ENCODE assay signal across 16 cellular contexts in genomic region chr15:94478763-94479162, GRCh38.
A peak's percentile ranks its signal among the peaks of the same experiment; 100 is the strongest.
DNase-seq lines count a peak whose midpoint lies in the region; ATAC-seq and TF ChIP-seq lines count a peak whose summit lies in the region.
"Had no signal": no experiment of that assay in that cellular context is flagged by ENCODE, and none has a peak within 500 bp of the region (broad histone marks: within the 10 kb centered on the region; RNA-seq: fewer than 3 reads in every experiment).

No MANE protein-coding gene starts in this region.

- ATAC-seq in GM18867 (IDR thresholded peaks at IDR 0.05; ENCODE audit: unreplicated experiment) (peak; percentile 86), HG03159 (IDR thresholded peaks at IDR 0.05; ENCODE audit: unreplicated experiment) (peak; percentile 79), naive B cell (ENCODE audit: low read depth in 2 of 2) (peak; percentile 14 to 27)
- ATAC-seq in effector memory CD8-positive, alpha-beta T cell (replicated peaks), result no peak
- ATAC-seq: stimulated activated effector memory CD8-positive, alpha-beta T cell treated with anti-CD3 and anti-CD28 coated beads, Interleukin-12 subunit alpha, Interleukin-12 subunit beta, amount 100 ng/mL, for 72 hours had no signal

- H3K27ac ChIP-seq in endodermal cell (ENCODE audit: low read depth, low read length) (no peak overlapping the region), PC-9 (no peak overlapping the region)
- H3K27ac ChIP-seq: ovary, RWPE1, upper lobe of left lung had no signal

- DNase-seq in NCI-H526 (lab: John Stamatoyannopoulos, UW) (peak; percentile 92 to 95), naive B cell (no peak), endodermal cell (no peak), PC-9 (no peak), OCI-M2 (lab: John Stamatoyannopoulos, UW; ENCODE audit: unreplicated experiment) (no peak)
- DNase-seq in effector memory CD8-positive, alpha-beta T cell, result no peak
- DNase-seq: activated naive CD8-positive, alpha-beta T cell treated with anti-CD3 and anti-CD28 coated beads for 36 hours; H9; hypothalamus; ovary; upper lobe of left lung had no signal

- no peaks in the 10 kb centered on the region for H3K79me2 ChIP-seq in PC-9 (ENCODE audit: low read depth)

- TF ChIP-seq CTCF in endodermal cell (conservative IDR thresholded peaks at IDR 0.05) (no peak), PC-9 (conservative IDR thresholded peaks at IDR 0.05) (no peak)

- peaks cover 0 to 7% (median 5%) of the 10 kb centered on the region in 3 donors for H3K4me1 Mint-ChIP-seq in naive B cell
- H3K4me1 Mint-ChIP-seq in endodermal cell, result peaks cover 30% of the 10 kb centered on the region
- no peaks in the 10 kb centered on the region for H3K4me1 Mint-ChIP-seq in effector memory CD8-positive, alpha-beta T cell (ENCODE audit: low read depth in 2 of 2)
- H3K4me1 Mint-ChIP-seq: activated naive CD8-positive, alpha-beta T cell treated with anti-CD3 and anti-CD28 coated beads for 36 hours; stimulated activated effector memory CD8-positive, alpha-beta T cell treated with anti-CD3 and anti-CD28 coated beads, Interleukin-12 subunit alpha, Interleukin-12 subunit beta, amount 100 ng/mL, for 72 hours had no signal

- POLR2A ChIA-PET in PC-9 (lab: Charles Lee; ENCODE audit: unreplicated experiment), result no interaction called here

- H3K4me3 Mint-ChIP-seq in naive B cell (peak overlapping the region in 1 of 8 donors; percentile 47), endodermal cell (no peak overlapping the region)
- no peak overlapping the region for H3K4me3 Mint-ChIP-seq in effector memory CD8-positive, alpha-beta T cell
- H3K4me3 Mint-ChIP-seq: activated naive CD8-positive, alpha-beta T cell treated with anti-CD3 and anti-CD28 coated beads for 36 hours; H9; stimulated activated effector memory CD8-positive, alpha-beta T cell treated with anti-CD3 and anti-CD28 coated beads, Interleukin-12 subunit alpha, Interleukin-12 subunit beta, amount 100 ng/mL, for 72 hours; T-helper 1 cell treated with Interleukin-12 subunit alpha and Interleukin-12 subunit beta and Interleukin-4 antibody, amounts not matched to agents 30 μg/mL and 1 μg/mL, for 36 hours had no signal

- no TSS peak for BruUV-seq in PC-9 (replicated peaks; lab: Mats Ljungman, UMichigan)

- CTCF ChIA-PET in PC-9 (lab: Charles Lee), result no interaction called here

- no peaks in the 10 kb centered on the region for H3K27me3 ChIP-seq in endodermal cell (ENCODE audit: control insufficient read depth, insufficient read depth, low read length, poor library complexity, severe bottlenecking)
- no peaks in the 10 kb centered on the region for H3K27me3 ChIP-seq in PC-9 (ENCODE audit: insufficient read depth, low read depth)
- H3K27me3 ChIP-seq: ovary, upper lobe of left lung had no signal

- intact Hi-C loops in PC-9 (cut with micrococcal nuclease; ENCODE audit: unreplicated experiment), result no loop called here

- WGBS in endodermal cell (ENCODE audit: insufficient coverage in 1 of 2, insufficient read length in 1 of 2), 2 experiments, result 94 to 96% methylated on average over 4 to 8 of the region's 8 CpGs

- no peaks in the 10 kb centered on the region for H3K9me2 ChIP-seq in PC-9 (ENCODE audit: insufficient read depth)

- H3K4me2 ChIP-seq in PC-9, result no peak overlapping the region

- H3K27ac Mint-ChIP-seq in naive B cell, result peak overlapping the region in 2 of 6 donors; percentile 53 to 73
- no peak overlapping the region for H3K27ac Mint-ChIP-seq in endodermal cell
- H3K27ac Mint-ChIP-seq in effector memory CD8-positive, alpha-beta T cell, result no peak overlapping the region
- H3K27ac Mint-ChIP-seq: activated naive CD8-positive, alpha-beta T cell treated with anti-CD3 and anti-CD28 coated beads for 36 hours; H9; stimulated activated effector memory CD8-positive, alpha-beta T cell treated with anti-CD3 and anti-CD28 coated beads, Interleukin-12 subunit alpha, Interleukin-12 subunit beta, amount 100 ng/mL, for 72 hours; T-helper 1 cell treated with Interleukin-12 subunit alpha and Interleukin-12 subunit beta and Interleukin-4 antibody, amounts not matched to agents 30 μg/mL and 1 μg/mL, for 36 hours had no signal

- no peak overlapping the region for H3K4me3 ChIP-seq in endodermal cell (ENCODE audit: low read length)
- H3K4me3 ChIP-seq in PC-9, result no peak overlapping the region
- H3K4me3 ChIP-seq: ovary, upper lobe of left lung had no signal

- H3K4me1 ChIP-seq in endodermal cell (ENCODE audit: control insufficient read depth, insufficient read depth, low read length) (no peaks in the 10 kb centered on the region), PC-9 (replicated peaks; ENCODE audit: insufficient read depth) (no peaks in the 10 kb centered on the region)
- H3K4me1 ChIP-seq: upper lobe of left lung had no signal

- no peaks in the 10 kb centered on the region for H3F3A ChIP-seq in PC-9 (ENCODE audit: insufficient read depth, low read depth)

- H3K9ac ChIP-seq in endodermal cell (ENCODE audit: extremely low read depth, low read length, poor library complexity, severe bottlenecking), result no peak overlapping the region

- peaks cover 4 to 27% (median 9%) of the 10 kb centered on the region in 7 donors for H3K9me3 Mint-ChIP-seq in naive B cell
- H3K9me3 Mint-ChIP-seq in endodermal cell, result no peaks in the 10 kb centered on the region
- H3K9me3 Mint-ChIP-seq in effector memory CD8-positive, alpha-beta T cell, result peaks cover 7 to 9% of the 10 kb centered on the region in 2 donors
- H3K9me3 Mint-ChIP-seq: H9 had no signal

- H3K9me3 ChIP-seq in endodermal cell (ENCODE audit: control insufficient read depth, low read length) (no peaks in the 10 kb centered on the region), PC-9 (ENCODE audit: insufficient read depth, low read depth) (no peaks in the 10 kb centered on the region)
- H3K9me3 ChIP-seq: ovary, upper lobe of left lung had no signal

- no peaks in the 10 kb centered on the region for H3K36me3 ChIP-seq in endodermal cell (ENCODE audit: control insufficient read depth, insufficient read depth, low read length)
- no peaks in the 10 kb centered on the region for H3K36me3 ChIP-seq in PC-9 (ENCODE audit: low read depth)
- H3K36me3 ChIP-seq: ovary had no signal

- H3K36me3 Mint-ChIP-seq in naive B cell (peaks cover 72 to 73% of the 10 kb centered on the region in 2 donors), endodermal cell (ENCODE audit: low read depth) (peaks cover 3% of the 10 kb centered on the region)
- peaks cover 25% of the 10 kb centered on the region for H3K36me3 Mint-ChIP-seq in effector memory CD8-positive, alpha-beta T cell (ENCODE audit: insufficient read depth)

- H3K27me3 Mint-ChIP-seq in naive B cell (no peaks in the 10 kb centered on the region), endodermal cell (ENCODE audit: insufficient read depth) (no peaks in the 10 kb centered on the region)
- no peaks in the 10 kb centered on the region for H3K27me3 Mint-ChIP-seq in effector memory CD8-positive, alpha-beta T cell
- H3K27me3 Mint-ChIP-seq: activated naive CD8-positive, alpha-beta T cell treated with anti-CD3 and anti-CD28 coated beads for 36 hours had no signal

- H4K20me1 ChIP-seq in PC-9 (ENCODE audit: insufficient read depth), result no peaks in the 10 kb centered on the region

- H2AFZ ChIP-seq in PC-9, result no peak overlapping the region

Comparison
In these comparisons a context has a peak if more than half of its experiments do, and no peak if none do; other contexts are left out.
1. DNase-seq: peak in NCI-H526 (2 of 2); none in naive B cell (single experiment), endodermal cell (single experiment), PC-9 (0 of 2), effector memory CD8-positive, alpha-beta T cell (0 of 3) and OCI-M2 (single experiment).